Comparison of ENCODE assay signal across 35 cellular contexts in genomic region chr19:8109890-8110662, GRCh38. TPM values are rescaled to one million over a fixed set of nuclear protein-coding genes. Genes with fewer than 3 reads are reported as not detected.
"Had no signal": no experiment of that assay in that cellular context is flagged by ENCODE, and none has a peak within 500 bp of the region (broad histone marks: within the 10 kb centered on the region; RNA-seq: fewer than 3 reads in every experiment).

No MANE protein-coding gene starts in this region.

- H3K4me2 ChIP-seq: hepatocyte had no signal

- H3K9ac ChIP-seq: parathyroid adenoma had no signal

- H3K4me1 ChIP-seq: left ventricle myocardium inferior, parathyroid adenoma, right atrium auricular region, suprapubic skin, tibial artery, upper lobe of right lung had no signal

- H3K9me3 ChIP-seq: left ventricle myocardium inferior, right atrium auricular region, suprapubic skin, thoracic aorta, tibial artery, upper lobe of right lung had no signal

- H3K9me3 Mint-ChIP-seq: memory B cell; nephron; neural crest cell; stimulated activated effector memory CD8-positive, alpha-beta T cell treated with anti-CD3 and anti-CD28 coated beads, Interleukin-12 subunit alpha, Interleukin-12 subunit beta, amount 100 ng/mL, for 72 hours; stimulated activated naive CD8-positive, alpha-beta T cell treated with anti-CD3 and anti-CD28 coated beads, Interleukin-15, Interleukin-2, amounts not matched to agents 100 ng/mL and 50 ng/mL, for 24 hours had no signal

- H3K79me2 ChIP-seq: hepatocyte, parathyroid adenoma had no signal

- H3K4me1 Mint-ChIP-seq: memory B cell; naive thymus-derived CD8-positive, alpha-beta T cell; nephron; neural crest cell; stimulated activated effector memory CD8-positive, alpha-beta T cell treated with anti-CD3 and anti-CD28 coated beads, Interleukin-12 subunit alpha, Interleukin-12 subunit beta, amount 100 ng/mL, for 72 hours had no signal

- H3K36me3 Mint-ChIP-seq: memory B cell; naive thymus-derived CD8-positive, alpha-beta T cell; stimulated activated effector memory CD8-positive, alpha-beta T cell treated with anti-CD3 and anti-CD28 coated beads, Interleukin-12 subunit alpha, Interleukin-12 subunit beta, amount 100 ng/mL, for 72 hours had no signal

- H2AFZ ChIP-seq: hepatocyte, parathyroid adenoma had no signal

- H3K27ac Mint-ChIP-seq: memory B cell; naive thymus-derived CD8-positive, alpha-beta T cell; nephron; progenitor cell of endocrine pancreas; stimulated activated effector memory CD8-positive, alpha-beta T cell treated with anti-CD3 and anti-CD28 coated beads, Interleukin-12 subunit alpha, Interleukin-12 subunit beta, amount 100 ng/mL, for 72 hours; stimulated activated naive CD8-positive, alpha-beta T cell treated with anti-CD3 and anti-CD28 coated beads, Interleukin-15, Interleukin-2, amounts not matched to agents 100 ng/mL and 50 ng/mL, for 24 hours had no signal

- ATAC-seq: naive thymus-derived CD8-positive, alpha-beta T cell; sciatic nerve; stimulated activated effector memory CD8-positive, alpha-beta T cell treated with anti-CD3 and anti-CD28 coated beads, Interleukin-12 subunit alpha, Interleukin-12 subunit beta, amount 100 ng/mL, for 72 hours; upper lobe of right lung had no signal

- H3K27me3 ChIP-seq: hepatocyte, right atrium auricular region, upper lobe of right lung had no signal

- H3K4me3 ChIP-seq: hepatocyte, left ventricle myocardium inferior, right atrium auricular region, skin epidermis, suprapubic skin, thoracic aorta, tibial artery, upper lobe of right lung had no signal

- H3K27ac ChIP-seq: hepatocyte, left ventricle myocardium inferior, parathyroid adenoma, right atrium auricular region, skin epidermis, suprapubic skin, thoracic aorta, tibial artery, upper lobe of right lung had no signal

- H3K4me3 Mint-ChIP-seq: memory B cell; naive thymus-derived CD8-positive, alpha-beta T cell; nephron; neural crest cell; stimulated activated effector memory CD8-positive, alpha-beta T cell treated with anti-CD3 and anti-CD28 coated beads, Interleukin-12 subunit alpha, Interleukin-12 subunit beta, amount 100 ng/mL, for 72 hours; stimulated activated naive CD8-positive, alpha-beta T cell treated with anti-CD3 and anti-CD28 coated beads, Interleukin-15, Interleukin-2, amounts not matched to agents 100 ng/mL and 50 ng/mL, for 24 hours had no signal

- DNase-seq: islet precursor cell; left ventricle myocardium inferior; midbrain; naive thymus-derived CD8-positive, alpha-beta T cell; nucleus accumbens; stimulated activated CD4-positive, alpha-beta T cell treated with anti-CD3 and anti-CD28 coated beads, Interleukin-12 subunit alpha, Interleukin-12 subunit beta, amount 100 ng/mL, for 4 hours; stimulated activated CD4-positive, alpha-beta T cell treated with anti-CD3 and anti-CD28 coated beads, Interleukin-15, amount 100 ng/mL, for 24 hours; stimulated activated CD4-positive, alpha-beta T cell treated with anti-CD3 and anti-CD28 coated beads, Interleukin-2, amount 100 ng/mL, for 24 hours; stimulated activated CD4-positive, alpha-beta T cell treated with anti-CD3 and anti-CD28 coated beads, Interleukin-4, amount 100 ng/mL, for 24 hours; stimulated activated naive CD4-positive, alpha-beta T cell; tibial artery; trophoblast cell; upper lobe of right lung had no signal

- H3K27me3 Mint-ChIP-seq: progenitor cell of endocrine pancreas had no signal

- FAIRE-seq: urothelium cell line had no signal

- H3K36me3 ChIP-seq: left ventricle myocardium inferior, right atrium auricular region, suprapubic skin, thoracic aorta, tibial artery, upper lobe of right lung had no signal

RNA-seq across cellular contexts. Expression of gene FBN3, which starts 39.3 kb away (rescaled TPM):
- total RNA-seq: left ventricle myocardium inferior; lung microvascular endothelial cell; mesenteric fat pad; naive thymus-derived CD8-positive, alpha-beta T cell; pulmonary artery endothelial cell; right atrium auricular region; subcutaneous adipose tissue; thoracic aorta had no signal
- polyA plus RNA-seq: naive thymus-derived CD8-positive, alpha-beta T cell had no signal

RNA-seq across cellular contexts. Expression of gene CCL25, which starts 57.5 kb away (rescaled TPM):
- total RNA-seq: hepatocyte; kidney epithelial cell; left ventricle myocardium inferior; lung microvascular endothelial cell; mesenteric fat pad; mucosa of gallbladder; naive thymus-derived CD8-positive, alpha-beta T cell; neural crest cell; osteocyte; progenitor cell of endocrine pancreas; pulmonary artery endothelial cell; renal cortical epithelial cell; right atrium auricular region; sciatic nerve; subcutaneous adipose tissue; suprapubic skin; thoracic aorta; upper lobe of right lung had no signal
- polyA plus RNA-seq: hepatocyte had no signal
